ENCODE assay signal across 8 cellular contexts in the genomic region with DNA sequence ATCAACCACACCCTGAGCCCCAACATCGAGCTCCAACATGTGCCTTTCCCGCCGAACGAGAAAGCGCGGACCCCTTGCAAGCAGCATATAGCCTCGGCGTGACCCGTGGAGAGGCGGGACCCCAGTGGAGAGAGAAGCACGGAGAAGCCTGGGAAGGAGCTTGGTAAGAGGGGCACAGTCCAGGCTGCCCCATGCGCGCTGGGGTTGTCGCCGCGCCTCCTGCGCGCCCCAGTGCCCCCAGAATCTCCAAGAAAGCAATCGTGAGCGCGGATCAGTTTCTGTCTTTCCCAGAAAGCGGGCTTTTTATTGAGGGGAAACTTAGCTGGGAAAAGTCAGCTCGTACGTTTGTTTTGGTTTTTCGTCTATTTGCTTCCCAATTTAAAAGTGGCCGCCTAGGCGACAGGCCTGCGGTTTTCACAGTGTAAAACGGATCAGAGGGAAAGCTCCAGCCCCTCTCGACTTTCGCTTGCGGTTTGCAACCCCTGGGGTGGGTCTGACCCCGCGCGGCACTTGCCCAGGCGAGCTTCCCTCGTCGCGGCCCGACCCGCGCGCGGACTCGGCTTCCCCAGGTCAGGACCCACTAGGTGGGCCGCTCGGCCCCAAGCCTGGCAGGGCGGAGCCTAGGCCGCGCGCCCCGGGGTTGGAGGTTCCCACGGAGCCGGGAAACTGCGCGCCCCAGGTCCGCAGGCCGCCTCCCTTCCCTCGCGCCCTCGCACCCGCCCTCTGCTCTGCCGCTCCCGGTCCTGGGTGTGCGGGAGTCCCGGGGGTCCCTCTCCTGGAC. TPM values are rescaled to one million over a fixed set of nuclear protein-coding genes. Genes with fewer than 3 reads are reported as not detected.
DNase-seq lines count a peak whose midpoint lies in the region; ATAC-seq and TF ChIP-seq lines count a peak whose summit lies in the region.

No MANE protein-coding gene starts in this region.

- peak overlapping the region; percentile 53 to 77 for H3K27ac ChIP-seq in testis

- DNase-seq in GM12865 (ENCODE audit: low read depth) (peak; percentile 38), MV-4-11 (lab: John Stamatoyannopoulos, UW) (peak; percentile 36), chondrocyte (ENCODE audit: low spot score) (no peak), lower leg skin (ENCODE audit: low spot score in 2 of 2) (peak in 1 of 2 donors; percentile 85), testis (peak; percentile 56), DMS79 (lab: John Stamatoyannopoulos, UW) (no peak)

- TF ChIP-seq CTCF in GM12865 (IDR thresholded peaks at IDR 0.05; ENCODE audit: insufficient read depth, low read depth, low read length, missing control alignments): no peak
- TF ChIP-seq CTCF in chondrocyte (IDR thresholded peaks at IDR 0.05): peak; percentile 44
- TF ChIP-seq CTCF in lower leg skin (IDR thresholded peaks at IDR 0.05): no peak
- no peak for TF ChIP-seq CTCF in testis (IDR thresholded peaks at IDR 0.05)

- peak overlapping the region; percentile 84 for H3K4me3 ChIP-seq in GM12865 (ENCODE audit: low read depth, low read length)
- peak overlapping the region; percentile 58 for H3K4me3 ChIP-seq in lower leg skin (ENCODE audit: low read depth, poor library complexity, severe bottlenecking)
- H3K4me3 ChIP-seq in testis: peak overlapping the region; percentile 71 to 88

- H3K9me3 ChIP-seq in testis: no peaks in the 10 kb centered on the region

- H3K9me3 Mint-ChIP-seq in chondrocyte (ENCODE audit: low read depth): no peaks in the 10 kb centered on the region

- 7 to 12% methylated on average over 61 to 65 of the region's 66 CpGs for WGBS in lower leg skin, 2 donors
- 0 to 2% methylated on average over 6 to 66 of the region's 66 CpGs for WGBS in testis, 2 donors

- H3K36me3 ChIP-seq in testis (ENCODE audit: low read depth, missing control alignments): no peaks in the 10 kb centered on the region

- H3K27ac Mint-ChIP-seq in chondrocyte (ENCODE audit: unreplicated experiment): no peak overlapping the region

- no peaks in the 10 kb centered on the region for H3K4me1 ChIP-seq in testis

- H3K27me3 Mint-ChIP-seq in chondrocyte (ENCODE audit: low read depth): no peaks in the 10 kb centered on the region

- H3K4me3 Mint-ChIP-seq in chondrocyte (ENCODE audit: unreplicated experiment): peak overlapping the region; percentile 90

- H3K36me3 Mint-ChIP-seq in chondrocyte (ENCODE audit: low read depth): no peaks in the 10 kb centered on the region

- no peaks in the 10 kb centered on the region for H3K27me3 ChIP-seq in testis

- no peak for ATAC-seq in HG03457 (IDR thresholded peaks at IDR 0.05; ENCODE audit: unreplicated experiment)
- ATAC-seq in GM21576 (IDR thresholded peaks at IDR 0.05; ENCODE audit: unreplicated experiment): no peak

- TF ChIP-seq POLR2A in lower leg skin (IDR thresholded peaks at IDR 0.05) (no peak), testis (IDR thresholded peaks at IDR 0.05) (no peak)

- intact Hi-C loops in lower leg skin (cut with DNase I; ENCODE audit: low total_unique reads): loop anchor here (5.0 to 10.0 kb wide), 2 partner anchors 210 to 458 kb away; no protein-coding TSS in a partner anchor
- intact Hi-C loops in testis (cut with DNase I; ENCODE audit: low total_unique reads): loop anchor here (2.0 to 10.0 kb wide), 3 partner anchors 40 to 238 kb away; a partner anchor contains a TSS

- H3K4me1 Mint-ChIP-seq in chondrocyte (ENCODE audit: low read depth): peaks cover 33% of the 10 kb centered on the region

RNA-seq across cellular contexts. Expression of a gene that starts 31.1 kb away (rescaled TPM):
- total RNA-seq in chondrocyte (1.9 to 3.7 TPM (median 2.0 TPM) in 3 replicates), lower leg skin (1 to 10 TPM in 2 of 4 donors, under 1 TPM in 2; 0.38 to 1.4 (median 0.96) TPM), testis (1 to 10 TPM; 6.6 to 6.9 TPM)
- polyA plus RNA-seq in testis (ENCODE audit: insufficient read depth, low read depth, low replicate concordance): 4.7 TPM

RNA-seq across cellular contexts. Expression of a gene that starts 39.6 kb away (rescaled TPM):
- 35.4 to 39.0 TPM (median 37.5 TPM) in 3 replicates for total RNA-seq in chondrocyte
- 100 to 1,000 TPM in 1 of 4 donors, 10 to 100 TPM in 3; 42.8 to 283 (median 48.5) TPM for total RNA-seq in lower leg skin
- 100 to 1,000 TPM; 130 to 144 TPM for total RNA-seq in testis
- 243 TPM for polyA plus RNA-seq in testis (ENCODE audit: insufficient read depth, low read depth, low replicate concordance)

Comparison
In these comparisons a context has a peak if more than half of its experiments do, and no peak if none do; other contexts are left out.
1. DNase-seq: peak in GM12865 (single experiment), MV-4-11 (single experiment) and testis (single experiment); none in chondrocyte (single experiment) and DMS79 (single experiment).
2. Peak in every context shown above with its lines, with median percentiles within 50 percentile points of each other: H3K4me3 ChIP-seq.